ENCODE assay signal across 19 cellular contexts in genomic region chr16:5379948-5380347, GRCh38.
A peak's percentile ranks its signal among the peaks of the same experiment; 100 is the strongest.
DNase-seq lines count a peak whose midpoint lies in the region; FAIRE-seq and TF ChIP-seq lines count a peak whose summit lies in the region.
"Had no signal": no experiment of that assay in that cellular context is flagged by ENCODE, and none has a peak within 500 bp of the region (broad histone marks: within the 10 kb centered on the region; RNA-seq: fewer than 3 reads in every experiment).

No MANE protein-coding gene starts in this region.

- FAIRE-seq in urothelium cell line (lab: Jason Lieb, UNC), result peak; percentile 55
- FAIRE-seq: A204.1, D721Med, G401.6, GM12892 had no signal

- DNase-seq in Ammon's horn (ENCODE audit: low spot score) (peak; percentile 63), HT1080 (ENCODE audit: low read depth) (peak; percentile 50), dorsolateral prefrontal cortex (peak in 7 of 10 donors; percentile 34 to 67 (median 47)), urothelium cell line (ENCODE audit: low spot score) (peak; percentile 32), NCI-H510A (lab: John Stamatoyannopoulos, UW) (no peak), NCI-H82 (lab: John Stamatoyannopoulos, UW) (no peak), NCI-H1105 (lab: John Stamatoyannopoulos, UW) (no peak)
- DNase-seq: CD8-positive, alpha-beta T cell; COR-L47; DMS153; DMS79 treated with DMSO at 0.1 percent for 48 hours; EL; GOT3; HFFc6 had no signal

- no peak for TF ChIP-seq CTCF in dorsolateral prefrontal cortex (IDR thresholded peaks at IDR 0.05 in 54 of 56, conservative IDR thresholded peaks at IDR 0.05 in 2 of 56; ENCODE audit: low read depth in 1 of 56, partially characterized antibody in 56 of 56)

- H3K27ac ChIP-seq in dorsolateral prefrontal cortex, result no peak overlapping the region

- intact Hi-C loops in dorsolateral prefrontal cortex (cut with DNase I), result no loop called here

- H3K27me3 ChIP-seq in dorsolateral prefrontal cortex, result peaks cover 0 to 28% (median 0%) of the 10 kb centered on the region in 45 donors

- H3K4me3 ChIP-seq in dorsolateral prefrontal cortex, result no peak overlapping the region
- H3K4me3 ChIP-seq: HAP-1 had no signal

Comparison
In these comparisons a context has a peak if more than half of its experiments do, and no peak if none do; other contexts are left out.
1. DNase-seq: peak in Ammon's horn (single experiment), HT1080 (single experiment), dorsolateral prefrontal cortex (7 of 10) and urothelium cell line (single experiment); none in NCI-H510A (single experiment), NCI-H82 (single experiment) and NCI-H1105 (single experiment).